In the genomic region with DNA sequence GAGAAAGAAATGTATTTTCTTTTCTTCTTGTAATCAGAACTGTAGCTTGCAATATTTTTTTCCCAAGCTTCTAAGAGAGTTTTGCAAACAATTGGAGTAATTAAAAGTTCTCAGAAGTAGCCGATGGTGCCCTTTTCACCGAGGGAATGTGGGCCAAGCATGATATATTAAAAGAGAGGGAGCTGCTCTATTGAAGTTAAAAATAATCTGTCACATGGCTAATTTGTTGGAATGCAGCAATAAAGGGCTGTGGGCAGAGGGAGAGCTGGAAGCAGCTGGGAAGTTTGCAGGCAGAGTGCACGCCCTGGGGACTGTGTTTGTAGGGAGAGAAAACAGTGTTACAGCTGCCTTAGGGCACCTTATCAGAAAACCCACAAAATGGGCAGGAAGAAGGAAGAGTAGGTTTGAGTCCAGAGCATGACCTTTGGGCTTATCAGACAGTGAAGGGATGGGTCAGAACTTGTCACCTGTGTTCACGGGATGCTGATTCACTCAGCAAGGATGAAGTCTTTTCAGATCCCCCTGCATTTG, we compare ENCODE assay signal across 10 cellular contexts. TPM values are rescaled to one million over a fixed set of nuclear protein-coding genes. Genes with fewer than 3 reads are reported as not detected.
DNase-seq lines count a peak whose midpoint lies in the region; ATAC-seq and TF ChIP-seq lines count a peak whose summit lies in the region.
"Had no signal": no experiment of that assay in that cellular context is flagged by ENCODE, and none has a peak within 500 bp of the region (broad histone marks: within the 10 kb centered on the region; RNA-seq: fewer than 3 reads in every experiment).

No MANE protein-coding gene starts in this region.

- TF ChIP-seq POLR2A in IMR-90 (IDR thresholded peaks at IDR 0.05; ENCODE audit: low read depth, low read length) (no peak), suprapubic skin (IDR thresholded peaks at IDR 0.05) (no peak)

- H3K9me3 ChIP-seq in IMR-90 (ENCODE audit: control insufficient read depth, insufficient read depth, low read length): no peaks in the 10 kb centered on the region
- no peaks in the 10 kb centered on the region for H3K9me3 ChIP-seq in left lung
- H3K9me3 ChIP-seq in suprapubic skin: no peaks in the 10 kb centered on the region

- H2BK120ac ChIP-seq in IMR-90 (ENCODE audit: low read depth, low read length): peak overlapping the region; percentile 22; the same call in 1 of the 2 replicates

- TF ChIP-seq CTCF in IMR-90 (conservative IDR thresholded peaks at IDR 0.05; ENCODE audit: low read depth, low read length) (no peak), choroid plexus epithelial cell (conservative IDR thresholded peaks at IDR 0.05; ENCODE audit: low read depth, low read length) (no peak), left lung (IDR thresholded peaks at IDR 0.05) (no peak), suprapubic skin (IDR thresholded peaks at IDR 0.05) (no peak)

- H2AK9ac ChIP-seq in IMR-90 (replicated peaks; ENCODE audit: low read depth, low read length, poor library complexity): peak overlapping the region; percentile 3

- intact Hi-C loops in IMR-90 (cut with micrococcal nuclease) (no loop called here), left lung (cut with DNase I) (no loop called here)
- intact Hi-C loops in activated T-helper 1 cell treated with anti-CD3 and anti-CD28 coated beads, Interleukin-12 subunit alpha, Interleukin-12 subunit beta, Interleukin-2, Interleukin-4 antibody, amounts not matched to agents 30 ng/mL and 10 ng/mL and 1 ng/mL, durations not matched to agents 14 hours and 24 hours and 36 hours (cut with micrococcal nuclease): no loop called here

- no TSS peak for BruUV-seq in IMR-90 (replicated peaks; lab: Mats Ljungman, UMichigan)

- H4K5ac ChIP-seq in IMR-90 (ENCODE audit: low read depth, low read length): no peak overlapping the region

- peaks cover 8% of the 10 kb centered on the region for H3K4me1 ChIP-seq in IMR-90 (ENCODE audit: control insufficient read depth, insufficient read depth, low read length)
- peaks cover 5 to 26% of the 10 kb centered on the region in 2 donors for H3K4me1 ChIP-seq in left lung
- H3K4me1 ChIP-seq in suprapubic skin: peaks cover 44% of the 10 kb centered on the region

- H3K4me2 ChIP-seq in IMR-90 (ENCODE audit: low read depth, low read length): peak overlapping the region; percentile 7

- H2BK15ac ChIP-seq in IMR-90 (ENCODE audit: low read depth, low read length): no peak overlapping the region; the same call in 2 of the 3 replicates

- CTCF ChIA-PET in IMR-90 (lab: Yijun Ruan, JAX): interaction anchor here (0.5 to 0.8 kb wide), 3 partner anchors 8 to 46 kb away, joined by 3 read pairs; no protein-coding TSS in a partner anchor

- DNase-seq in IMR-90: peak; percentile 40
- DNase-seq in choroid plexus epithelial cell (ENCODE audit: low read depth): peak; percentile 58
- DNase-seq in left lung: peak in 1 of 2 donors; percentile 52
- DNase-seq in suprapubic skin (ENCODE audit: low spot score in 2 of 2): no peak
- DNase-seq in activated T-cell treated with anti-CD3 and anti-CD28 coated beads, Interleukin-2, amount 50 U/mL, for 4 hours: no peak
- no peak for DNase-seq in SKM-1 (lab: John Stamatoyannopoulos, UW; ENCODE audit: unreplicated experiment)
- DNase-seq in NCI-H345 treated with DMSO at 0.1 percent for 48 hours (lab: John Stamatoyannopoulos, UW; ENCODE audit: unreplicated experiment): no peak
- no peak for DNase-seq in activated T-helper 1 cell treated with anti-CD3 and anti-CD28 coated beads, Interleukin-12 subunit alpha, Interleukin-12 subunit beta, Interleukin-2, Interleukin-4 antibody, amounts not matched to agents 30 ng/mL and 10 ng/mL and 1 ng/mL, durations not matched to agents 14 hours and 24 hours and 36 hours (ENCODE audit: low spot score)
- DNase-seq: activated B cell treated with CpG ODN at 0.5 μM for 24 hours had no signal

- H3K27ac ChIP-seq in IMR-90 (ENCODE audit: insufficient read depth, low read length): no peak overlapping the region
- H3K27ac ChIP-seq in left lung: peak overlapping the region; percentile 13 to 69
- peak overlapping the region; percentile 56 for H3K27ac ChIP-seq in suprapubic skin

- H3K4me3 ChIP-seq in IMR-90 (ENCODE audit: insufficient read depth, low read depth, low read length): no peak overlapping the region
- no peak overlapping the region for H3K4me3 ChIP-seq in choroid plexus epithelial cell (ENCODE audit: low read depth, low read length)
- H3K4me3 ChIP-seq in left lung: no peak overlapping the region
- peak overlapping the region; percentile 2 for H3K4me3 ChIP-seq in suprapubic skin

- no peaks in the 10 kb centered on the region for H3K27me3 Mint-ChIP-seq in activated T-cell treated with anti-CD3 and anti-CD28 coated beads, Interleukin-2, amount 50 U/mL, for 4 hours (ENCODE audit: low read depth)
- peaks cover 8% of the 10 kb centered on the region for H3K27me3 Mint-ChIP-seq in activated T-helper 1 cell treated with anti-CD3 and anti-CD28 coated beads, Interleukin-12 subunit alpha, Interleukin-12 subunit beta, Interleukin-2, Interleukin-4 antibody, amounts not matched to agents 30 ng/mL and 10 ng/mL and 1 ng/mL, durations not matched to agents 14 hours and 24 hours and 36 hours (ENCODE audit: insufficient read depth)
- H3K27me3 Mint-ChIP-seq: activated B cell treated with CpG ODN at 0.5 μM for 24 hours had no signal

- no peak for TF ChIP-seq RAD21 in IMR-90 (IDR thresholded peaks at IDR 0.05; ENCODE audit: low read length)

- no peaks in the 10 kb centered on the region for H3K9me3 Mint-ChIP-seq in activated T-cell treated with anti-CD3 and anti-CD28 coated beads, Interleukin-2, amount 50 U/mL, for 4 hours
- H3K9me3 Mint-ChIP-seq in activated T-helper 1 cell treated with anti-CD3 and anti-CD28 coated beads, Interleukin-12 subunit alpha, Interleukin-12 subunit beta, Interleukin-2, Interleukin-4 antibody, amounts not matched to agents 30 ng/mL and 10 ng/mL and 1 ng/mL, durations not matched to agents 14 hours and 24 hours and 36 hours: no peaks in the 10 kb centered on the region
- H3K9me3 Mint-ChIP-seq: activated B cell treated with CpG ODN at 0.5 μM for 24 hours had no signal

- H2AK5ac ChIP-seq in IMR-90 (ENCODE audit: low read depth, low read length): no peak overlapping the region; the same call in 1 of the 2 replicates

- no peak overlapping the region for H3K9ac ChIP-seq in IMR-90 (ENCODE audit: low read depth, low read length)

- no peaks in the 10 kb centered on the region for H3K27me3 ChIP-seq in IMR-90 (ENCODE audit: control insufficient read depth, insufficient read depth, low read length)
- no peaks in the 10 kb centered on the region for H3K27me3 ChIP-seq in left lung
- no peaks in the 10 kb centered on the region for H3K27me3 ChIP-seq in suprapubic skin

- no peaks in the 10 kb centered on the region for H3K36me3 Mint-ChIP-seq in activated T-cell treated with anti-CD3 and anti-CD28 coated beads, Interleukin-2, amount 50 U/mL, for 4 hours (ENCODE audit: insufficient read depth)
- no peaks in the 10 kb centered on the region for H3K36me3 Mint-ChIP-seq in activated T-helper 1 cell treated with anti-CD3 and anti-CD28 coated beads, Interleukin-12 subunit alpha, Interleukin-12 subunit beta, Interleukin-2, Interleukin-4 antibody, amounts not matched to agents 30 ng/mL and 10 ng/mL and 1 ng/mL, durations not matched to agents 14 hours and 24 hours and 36 hours (ENCODE audit: low read depth)

- POLR2A ChIA-PET in IMR-90 (lab: Charles Lee; ENCODE audit: unreplicated experiment): interaction anchor here (0.6 kb wide), 1 partner anchor 73 kb away, joined by 3 read pairs; no protein-coding TSS in a partner anchor

- H3K79me1 ChIP-seq in IMR-90 (ENCODE audit: low read depth in 1 of 2, low read length in 2 of 2): no peaks in the 10 kb centered on the region

- peak overlapping the region; percentile 53 for H2AFZ ChIP-seq in IMR-90 (replicated peaks; ENCODE audit: low read length, poor library complexity)

- H3K18ac ChIP-seq in IMR-90 (ENCODE audit: low read depth, low read length): peak overlapping the region; percentile 14; the same call in 1 of the 2 replicates

- H3K23ac ChIP-seq in IMR-90 (ENCODE audit: low read depth, low read length): no peak overlapping the region

- no peaks in the 10 kb centered on the region; the same call in none of the 2 replicates for H3K9me1 ChIP-seq in IMR-90 (ENCODE audit: insufficient read depth, low read length)

- H3K36me3 ChIP-seq in IMR-90 (ENCODE audit: control insufficient read depth, insufficient read depth, low read length) (no peaks in the 10 kb centered on the region), left lung (no peaks in the 10 kb centered on the region), suprapubic skin (no peaks in the 10 kb centered on the region)

- no peak overlapping the region for H3K4ac ChIP-seq in IMR-90 (ENCODE audit: low read depth, low read length)

- ATAC-seq in IMR-90 (ENCODE audit: low read depth) (peak; percentile 83), left lung (peak; percentile 91)
- ATAC-seq in activated T-cell treated with anti-CD3 and anti-CD28 coated beads, Interleukin-2, amount 50 U/mL, for 4 hours: no peak

- H3K14ac ChIP-seq in IMR-90 (replicated peaks; ENCODE audit: low read depth, low read length): no peak overlapping the region

- dilution Hi-C loops in IMR-90 (cut with HindIII; ENCODE audit: low sequenced_read_pairs, unreplicated experiment): no loop called here

- H4K20me1 ChIP-seq in IMR-90 (ENCODE audit: insufficient read depth, low read length): no peaks in the 10 kb centered on the region

- no peak overlapping the region for H2BK5ac ChIP-seq in IMR-90 (ENCODE audit: low read depth, low read length, poor library complexity, severe bottlenecking)

- H2BK20ac ChIP-seq in IMR-90 (ENCODE audit: low read depth, low read length): peak overlapping the region; percentile 30; the same call in 1 of the 2 replicates

- peak overlapping the region in 1 of 2 experiments; percentile 34; a peak in 1 of 4 replicates for H4K8ac ChIP-seq in IMR-90 (ENCODE audit: low read depth in 2 of 2, low read length in 2 of 2)

- no peaks in the 10 kb centered on the region for H3K4me1 Mint-ChIP-seq in activated T-cell treated with anti-CD3 and anti-CD28 coated beads, Interleukin-2, amount 50 U/mL, for 4 hours (ENCODE audit: low read depth)
- peaks cover 7% of the 10 kb centered on the region for H3K4me1 Mint-ChIP-seq in activated T-helper 1 cell treated with anti-CD3 and anti-CD28 coated beads, Interleukin-12 subunit alpha, Interleukin-12 subunit beta, Interleukin-2, Interleukin-4 antibody, amounts not matched to agents 30 ng/mL and 10 ng/mL and 1 ng/mL, durations not matched to agents 14 hours and 24 hours and 36 hours (ENCODE audit: low read depth)

- 20% methylated on average over 1 of the region's 4 CpGs; no CpG with 5 or more reads in 1 of the 2 experiments for WGBS in IMR-90 (ENCODE audit: extremely low coverage in 2 of 2, insufficient read length in 1 of 2), 2 experiments
- WGBS in suprapubic skin: 18% methylated on average over 4 of the region's 4 CpGs

- no peak overlapping the region for H3K56ac ChIP-seq in IMR-90 (ENCODE audit: extremely low read depth, insufficient read depth, low read length)

- H4K91ac ChIP-seq in IMR-90 (ENCODE audit: insufficient read depth, low read depth, low read length): no peak overlapping the region

- in situ Hi-C loops in IMR-90 (cut with MboI; ENCODE audit: low sequenced_read_pairs): no loop called here

- H3K27ac Mint-ChIP-seq in activated T-helper 1 cell treated with anti-CD3 and anti-CD28 coated beads, Interleukin-12 subunit alpha, Interleukin-12 subunit beta, Interleukin-2, Interleukin-4 antibody, amounts not matched to agents 30 ng/mL and 10 ng/mL and 1 ng/mL, durations not matched to agents 14 hours and 24 hours and 36 hours: no peak overlapping the region
- H3K27ac Mint-ChIP-seq: activated B cell treated with CpG ODN at 0.5 μM for 24 hours had no signal

- no peak for TF ChIP-seq EP300 in suprapubic skin (IDR thresholded peaks at IDR 0.05)

- no peak overlapping the region for H3K4me3 Mint-ChIP-seq in activated T-cell treated with anti-CD3 and anti-CD28 coated beads, Interleukin-2, amount 50 U/mL, for 4 hours
- H3K4me3 Mint-ChIP-seq in activated T-helper 1 cell treated with anti-CD3 and anti-CD28 coated beads, Interleukin-12 subunit alpha, Interleukin-12 subunit beta, Interleukin-2, Interleukin-4 antibody, amounts not matched to agents 30 ng/mL and 10 ng/mL and 1 ng/mL, durations not matched to agents 14 hours and 24 hours and 36 hours: no peak overlapping the region
- H3K4me3 Mint-ChIP-seq: activated B cell treated with CpG ODN at 0.5 μM for 24 hours had no signal

RNA-seq across cellular contexts. Expression of gene TERF2, which starts 18.5 kb away (rescaled TPM):
- total RNA-seq in IMR-90 (2012; rRNA removed) (9.0 and 9.2 TPM in 2 replicates), left lung (10 to 100 TPM; 24.1 to 26.5 TPM), suprapubic skin (10 to 100 TPM; 16.9 to 25.4 (median 19.3) TPM)
- 13.8 and 15.2 TPM in 2 replicates for polyA plus RNA-seq in IMR-90 (2012; rRNA removed)
- 9.0 and 9.2 TPM in 2 replicates for polyA plus RNA-seq in IMR-90 (2012; cell fraction: cytosol; rRNA removed)
- 4.3 and 11.3 TPM in 2 replicates for polyA plus RNA-seq in IMR-90 (2012; cell fraction: nucleus; rRNA removed; ENCODE audit: low replicate concordance)
- 10 to 100 TPM; 46.5 to 53.4 (median 49.0) TPM for total RNA-seq in activated T-cell treated with anti-CD3 and anti-CD28 coated beads, Interleukin-2, amount 50 U/mL, for 4 hours
- total RNA-seq in activated T-helper 1 cell treated with anti-CD3 and anti-CD28 coated beads, Interleukin-12 subunit alpha, Interleukin-12 subunit beta, Interleukin-2, Interleukin-4 antibody, amounts not matched to agents 30 ng/mL and 10 ng/mL and 1 ng/mL, durations not matched to agents 14 hours and 24 hours and 36 hours: 59.4 and 67.0 TPM in 2 replicates

RNA-seq across cellular contexts. Expression of gene CYB5B, which starts 20.1 kb away (rescaled TPM):
- total RNA-seq in IMR-90 (2012; rRNA removed) (102 and 106 TPM in 2 replicates), left lung (100 to 1,000 TPM; 102 to 117 TPM), suprapubic skin (10 to 100 TPM; 33.2 to 69.1 (median 50.1) TPM)
- 76.1 and 100 TPM in 2 replicates for polyA plus RNA-seq in IMR-90 (2012; rRNA removed)
- polyA plus RNA-seq in IMR-90 (2012; cell fraction: cytosol; rRNA removed): 10.7 and 23.7 TPM in 2 replicates
- 7.0 and 46.0 TPM in 2 replicates for polyA plus RNA-seq in IMR-90 (2012; cell fraction: nucleus; rRNA removed; ENCODE audit: low replicate concordance)
- 100 to 1,000 TPM; 112 to 124 (median 114) TPM for total RNA-seq in activated T-cell treated with anti-CD3 and anti-CD28 coated beads, Interleukin-2, amount 50 U/mL, for 4 hours
- 157 and 166 TPM in 2 replicates for total RNA-seq in activated T-helper 1 cell treated with anti-CD3 and anti-CD28 coated beads, Interleukin-12 subunit alpha, Interleukin-12 subunit beta, Interleukin-2, Interleukin-4 antibody, amounts not matched to agents 30 ng/mL and 10 ng/mL and 1 ng/mL, durations not matched to agents 14 hours and 24 hours and 36 hours

RNA-seq across cellular contexts. Expression of gene TMED6, which starts 52.8 kb away (rescaled TPM):
- total RNA-seq in IMR-90 (2012; rRNA removed): not detected in 2 replicates
- polyA plus RNA-seq in IMR-90 (2012; rRNA removed): 0.10 and 0.20 TPM in 2 replicates
- polyA plus RNA-seq in IMR-90 (2012; cell fraction: cytosol; rRNA removed): not detected in 2 replicates
- 0.08 and 0.73 TPM in 2 replicates for polyA plus RNA-seq in IMR-90 (2012; cell fraction: nucleus; rRNA removed; ENCODE audit: low replicate concordance)
- total RNA-seq in left lung: 1 to 10 TPM; 1.2 to 4.2 TPM
- total RNA-seq in suprapubic skin: 1 to 10 TPM in 1 of 4 donors, under 1 TPM in 1, not detected in 2; 0.98 to 1.5 TPM
- 1 to 10 TPM in 2 of 3 donors, under 1 TPM in 1; 0.90 to 1.5 (median 1.1) TPM for total RNA-seq in activated T-cell treated with anti-CD3 and anti-CD28 coated beads, Interleukin-2, amount 50 U/mL, for 4 hours
- total RNA-seq in activated T-helper 1 cell treated with anti-CD3 and anti-CD28 coated beads, Interleukin-12 subunit alpha, Interleukin-12 subunit beta, Interleukin-2, Interleukin-4 antibody, amounts not matched to agents 30 ng/mL and 10 ng/mL and 1 ng/mL, durations not matched to agents 14 hours and 24 hours and 36 hours: 1.2 and 1.3 TPM in 2 replicates
- total RNA-seq: glomerular endothelial cell had no signal

Comparison
In these comparisons a context has a peak if more than half of its experiments do, and no peak if none do; other contexts are left out.
1. ATAC-seq: peak in IMR-90 (single experiment) and left lung (single experiment); none in activated T-cell treated with anti-CD3 and anti-CD28 coated beads, Interleukin-2, amount 50 U/mL, for 4 hours (0 of 2).
2. DNase-seq: peak in IMR-90 (single experiment) and choroid plexus epithelial cell (single experiment); none in suprapubic skin (0 of 2), activated T-cell treated with anti-CD3 and anti-CD28 coated beads, Interleukin-2, amount 50 U/mL, for 4 hours (single experiment), SKM-1 (single experiment), NCI-H345 treated with DMSO at 0.1 percent for 48 hours (single experiment) and activated T-helper 1 cell treated with anti-CD3 and anti-CD28 coated beads, Interleukin-12 subunit alpha, Interleukin-12 subunit beta, Interleukin-2, Interleukin-4 antibody, amounts not matched to agents 30 ng/mL and 10 ng/mL and 1 ng/mL, durations not matched to agents 14 hours and 24 hours and 36 hours (single experiment).